ENCODE assay signal across 1 cellular context in the genomic region with DNA sequence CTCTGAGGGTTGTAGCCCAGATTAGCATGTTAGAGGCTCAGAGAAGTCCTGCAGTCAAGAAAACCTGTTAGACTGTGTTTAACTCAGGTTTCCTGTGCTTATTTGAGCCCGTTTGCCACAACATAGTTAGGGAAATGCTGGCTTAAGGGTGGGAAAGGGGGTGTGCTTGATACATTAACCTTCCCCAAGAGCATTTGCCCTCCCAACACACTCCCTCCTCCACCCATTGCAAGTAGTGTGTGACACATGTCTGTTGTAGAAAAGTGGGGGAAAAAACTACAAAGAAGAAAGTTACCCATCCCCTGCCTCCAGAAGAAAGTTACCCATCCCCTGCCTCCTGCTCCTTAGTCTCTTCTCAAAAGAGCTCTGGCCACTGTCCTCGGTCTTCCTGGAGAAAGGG.
TF ChIP-seq lines count a peak whose summit lies in the region.

No MANE protein-coding gene starts in this region.

TF ChIP-seq in K562, 482 proteins besides CTCF, POLR2A, EP300 and RAD21 (continues in another document):
- TF ChIP-seq, protein P1, sequence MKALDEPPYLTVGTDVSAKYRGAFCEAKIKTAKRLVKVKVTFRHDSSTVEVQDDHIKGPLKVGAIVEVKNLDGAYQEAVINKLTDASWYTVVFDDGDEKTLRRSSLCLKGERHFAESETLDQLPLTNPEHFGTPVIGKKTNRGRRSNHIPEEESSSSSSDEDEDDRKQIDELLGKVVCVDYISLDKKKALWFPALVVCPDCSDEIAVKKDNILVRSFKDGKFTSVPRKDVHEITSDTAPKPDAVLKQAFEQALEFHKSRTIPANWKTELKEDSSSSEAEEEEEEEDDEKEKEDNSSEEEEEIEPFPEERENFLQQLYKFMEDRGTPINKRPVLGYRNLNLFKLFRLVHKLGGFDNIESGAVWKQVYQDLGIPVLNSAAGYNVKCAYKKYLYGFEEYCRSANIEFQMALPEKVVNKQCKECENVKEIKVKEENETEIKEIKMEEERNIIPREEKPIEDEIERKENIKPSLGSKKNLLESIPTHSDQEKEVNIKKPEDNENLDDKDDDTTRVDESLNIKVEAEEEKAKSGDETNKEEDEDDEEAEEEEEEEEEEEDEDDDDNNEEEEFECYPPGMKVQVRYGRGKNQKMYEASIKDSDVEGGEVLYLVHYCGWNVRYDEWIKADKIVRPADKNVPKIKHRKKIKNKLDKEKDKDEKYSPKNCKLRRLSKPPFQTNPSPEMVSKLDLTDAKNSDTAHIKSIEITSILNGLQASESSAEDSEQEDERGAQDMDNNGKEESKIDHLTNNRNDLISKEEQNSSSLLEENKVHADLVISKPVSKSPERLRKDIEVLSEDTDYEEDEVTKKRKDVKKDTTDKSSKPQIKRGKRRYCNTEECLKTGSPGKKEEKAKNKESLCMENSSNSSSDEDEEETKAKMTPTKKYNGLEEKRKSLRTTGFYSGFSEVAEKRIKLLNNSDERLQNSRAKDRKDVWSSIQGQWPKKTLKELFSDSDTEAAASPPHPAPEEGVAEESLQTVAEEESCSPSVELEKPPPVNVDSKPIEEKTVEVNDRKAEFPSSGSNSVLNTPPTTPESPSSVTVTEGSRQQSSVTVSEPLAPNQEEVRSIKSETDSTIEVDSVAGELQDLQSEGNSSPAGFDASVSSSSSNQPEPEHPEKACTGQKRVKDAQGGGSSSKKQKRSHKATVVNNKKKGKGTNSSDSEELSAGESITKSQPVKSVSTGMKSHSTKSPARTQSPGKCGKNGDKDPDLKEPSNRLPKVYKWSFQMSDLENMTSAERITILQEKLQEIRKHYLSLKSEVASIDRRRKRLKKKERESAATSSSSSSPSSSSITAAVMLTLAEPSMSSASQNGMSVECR (CRISPR knock-in tag; IDR thresholded peaks at IDR 0.05): 0 out of 2 replicates have a peak, but pooled peaks have one; percentile 19
- TF ChIP-seq MBD2 (IDR thresholded peaks at IDR 0.05; ENCODE audit: borderline replicate concordance, low read depth): no peak
- no peak for TF ChIP-seq TOE1 (IDR thresholded peaks at IDR 0.05; ENCODE audit: borderline replicate concordance)
- no peak for TF ChIP-seq TOE1 (CRISPR knock-in tag; IDR thresholded peaks at IDR 0.05; ENCODE audit: borderline replicate concordance, low read depth)
- TF ChIP-seq, protein P2, sequence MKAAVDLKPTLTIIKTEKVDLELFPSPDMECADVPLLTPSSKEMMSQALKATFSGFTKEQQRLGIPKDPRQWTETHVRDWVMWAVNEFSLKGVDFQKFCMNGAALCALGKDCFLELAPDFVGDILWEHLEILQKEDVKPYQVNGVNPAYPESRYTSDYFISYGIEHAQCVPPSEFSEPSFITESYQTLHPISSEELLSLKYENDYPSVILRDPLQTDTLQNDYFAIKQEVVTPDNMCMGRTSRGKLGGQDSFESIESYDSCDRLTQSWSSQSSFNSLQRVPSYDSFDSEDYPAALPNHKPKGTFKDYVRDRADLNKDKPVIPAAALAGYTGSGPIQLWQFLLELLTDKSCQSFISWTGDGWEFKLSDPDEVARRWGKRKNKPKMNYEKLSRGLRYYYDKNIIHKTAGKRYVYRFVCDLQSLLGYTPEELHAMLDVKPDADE (conservative IDR thresholded peaks at IDR 0.05; ENCODE audit: control insufficient read depth, low read depth, low read length): no peak
- no peak for TF ChIP-seq SLC30A9 (CRISPR knock-in tag; IDR thresholded peaks at IDR 0.05)
- 0 out of 4 replicates have a peak, but pooled peaks of 1 of the 2 experiments have one; percentile 22 for TF ChIP-seq FOXA3 (CRISPR knock-in tag; conservative IDR thresholded peaks at IDR 0.05 in 1 of 2, IDR thresholded peaks at IDR 0.05 in 1 of 2)
- TF ChIP-seq ZNF668 (CRISPR knock-in tag; IDR thresholded peaks at IDR 0.05): 0 out of 2 replicates have a peak, but pooled peaks have one; percentile 18
- TF ChIP-seq, protein P3, sequence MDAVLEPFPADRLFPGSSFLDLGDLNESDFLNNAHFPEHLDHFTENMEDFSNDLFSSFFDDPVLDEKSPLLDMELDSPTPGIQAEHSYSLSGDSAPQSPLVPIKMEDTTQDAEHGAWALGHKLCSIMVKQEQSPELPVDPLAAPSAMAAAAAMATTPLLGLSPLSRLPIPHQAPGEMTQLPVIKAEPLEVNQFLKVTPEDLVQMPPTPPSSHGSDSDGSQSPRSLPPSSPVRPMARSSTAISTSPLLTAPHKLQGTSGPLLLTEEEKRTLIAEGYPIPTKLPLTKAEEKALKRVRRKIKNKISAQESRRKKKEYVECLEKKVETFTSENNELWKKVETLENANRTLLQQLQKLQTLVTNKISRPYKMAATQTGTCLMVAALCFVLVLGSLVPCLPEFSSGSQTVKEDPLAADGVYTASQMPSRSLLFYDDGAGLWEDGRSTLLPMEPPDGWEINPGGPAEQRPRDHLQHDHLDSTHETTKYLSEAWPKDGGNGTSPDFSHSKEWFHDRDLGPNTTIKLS (IDR thresholded peaks at IDR 0.05; ENCODE audit: borderline replicate concordance, low read depth): no peak
- no peak for TF ChIP-seq KDM2B (CRISPR knock-in tag; IDR thresholded peaks at IDR 0.05)
- TF ChIP-seq RFX7 (CRISPR knock-in tag; IDR thresholded peaks at IDR 0.05): no peak
- TF ChIP-seq MYNN (IDR thresholded peaks at IDR 0.05): no peak
- no peak for TF ChIP-seq MYNN (CRISPR knock-in tag; IDR thresholded peaks at IDR 0.05)
- no peak for TF ChIP-seq MTF1 (CRISPR knock-in tag; IDR thresholded peaks at IDR 0.05; ENCODE audit: borderline replicate concordance)
- TF ChIP-seq FOXK2 (conservative IDR thresholded peaks at IDR 0.05 in 1 of 2, IDR thresholded peaks at IDR 0.05 in 1 of 2; ENCODE audit: low read depth in 2 of 2): no peak
- TF ChIP-seq ZBTB1 (CRISPR knock-in tag; IDR thresholded peaks at IDR 0.05; ENCODE audit: borderline replicate concordance, low read depth): 0 out of 2 replicates have a peak, but pooled peaks have one; percentile 20
- no peak for TF ChIP-seq KAT8 (IDR thresholded peaks at IDR 0.05; ENCODE audit: low read depth)
- TF ChIP-seq GTF2A2 (tag; IDR thresholded peaks at IDR 0.05): no peak
- TF ChIP-seq RFX1 (IDR thresholded peaks at IDR 0.05): no peak
- TF ChIP-seq GTF2F1 (IDR thresholded peaks at IDR 0.05; ENCODE audit: low read depth, low read length): no peak
- no peak for TF ChIP-seq XRCC3 (IDR thresholded peaks at IDR 0.05)
- no peak for TF ChIP-seq MCM5 (IDR thresholded peaks at IDR 0.05; ENCODE audit: low read depth)
- no peak for TF ChIP-seq STAG1 (CRISPR knock-in tag; IDR thresholded peaks at IDR 0.05; ENCODE audit: borderline replicate concordance)
- TF ChIP-seq, protein P4, sequence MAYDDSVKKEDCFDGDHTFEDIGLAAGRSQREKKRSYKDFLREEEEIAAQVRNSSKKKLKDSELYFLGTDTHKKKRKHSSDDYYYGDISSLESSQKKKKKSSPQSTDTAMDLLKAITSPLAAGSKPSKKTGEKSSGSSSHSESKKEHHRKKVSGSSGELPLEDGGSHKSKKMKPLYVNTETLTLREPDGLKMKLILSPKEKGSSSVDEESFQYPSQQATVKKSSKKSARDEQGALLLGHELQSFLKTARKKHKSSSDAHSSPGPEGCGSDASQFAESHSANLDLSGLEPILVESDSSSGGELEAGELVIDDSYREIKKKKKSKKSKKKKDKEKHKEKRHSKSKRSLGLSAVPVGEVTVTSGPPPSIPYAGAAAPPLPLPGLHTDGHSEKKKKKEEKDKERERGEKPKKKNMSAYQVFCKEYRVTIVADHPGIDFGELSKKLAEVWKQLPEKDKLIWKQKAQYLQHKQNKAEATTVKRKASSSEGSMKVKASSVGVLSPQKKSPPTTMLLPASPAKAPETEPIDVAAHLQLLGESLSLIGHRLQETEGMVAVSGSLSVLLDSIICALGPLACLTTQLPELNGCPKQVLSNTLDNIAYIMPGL (CRISPR knock-in tag; IDR thresholded peaks at IDR 0.05): 0 out of 2 replicates have a peak, but pooled peaks have one; percentile 14
- TF ChIP-seq, protein P5, sequence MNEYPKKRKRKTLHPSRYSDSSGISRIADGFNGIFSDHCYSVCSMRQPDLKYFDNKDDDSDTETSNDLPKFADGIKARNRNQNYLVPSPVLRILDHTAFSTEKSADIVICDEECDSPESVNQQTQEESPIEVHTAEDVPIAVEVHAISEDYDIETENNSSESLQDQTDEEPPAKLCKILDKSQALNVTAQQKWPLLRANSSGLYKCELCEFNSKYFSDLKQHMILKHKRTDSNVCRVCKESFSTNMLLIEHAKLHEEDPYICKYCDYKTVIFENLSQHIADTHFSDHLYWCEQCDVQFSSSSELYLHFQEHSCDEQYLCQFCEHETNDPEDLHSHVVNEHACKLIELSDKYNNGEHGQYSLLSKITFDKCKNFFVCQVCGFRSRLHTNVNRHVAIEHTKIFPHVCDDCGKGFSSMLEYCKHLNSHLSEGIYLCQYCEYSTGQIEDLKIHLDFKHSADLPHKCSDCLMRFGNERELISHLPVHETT (CRISPR knock-in tag; conservative IDR thresholded peaks at IDR 0.05 in 1 of 2, IDR thresholded peaks at IDR 0.05 in 1 of 2): no peak
- no peak for TF ChIP-seq ZNF12 (CRISPR knock-in tag; IDR thresholded peaks at IDR 0.05)
- no peak for TF ChIP-seq GATAD2B (IDR thresholded peaks at IDR 0.05; ENCODE audit: borderline replicate concordance)
- no peak for TF ChIP-seq MAFF (IDR thresholded peaks at IDR 0.05; ENCODE audit: low read length)
- no peak for TF ChIP-seq SMAD4 (CRISPR knock-in tag; conservative IDR thresholded peaks at IDR 0.05)
- no peak for TF ChIP-seq NRF1 (conservative IDR thresholded peaks at IDR 0.05 in 1 of 2, IDR thresholded peaks at IDR 0.05 in 1 of 2)
- TF ChIP-seq LCOR (CRISPR knock-in tag; IDR thresholded peaks at IDR 0.05): no peak
- TF ChIP-seq, protein P6, sequence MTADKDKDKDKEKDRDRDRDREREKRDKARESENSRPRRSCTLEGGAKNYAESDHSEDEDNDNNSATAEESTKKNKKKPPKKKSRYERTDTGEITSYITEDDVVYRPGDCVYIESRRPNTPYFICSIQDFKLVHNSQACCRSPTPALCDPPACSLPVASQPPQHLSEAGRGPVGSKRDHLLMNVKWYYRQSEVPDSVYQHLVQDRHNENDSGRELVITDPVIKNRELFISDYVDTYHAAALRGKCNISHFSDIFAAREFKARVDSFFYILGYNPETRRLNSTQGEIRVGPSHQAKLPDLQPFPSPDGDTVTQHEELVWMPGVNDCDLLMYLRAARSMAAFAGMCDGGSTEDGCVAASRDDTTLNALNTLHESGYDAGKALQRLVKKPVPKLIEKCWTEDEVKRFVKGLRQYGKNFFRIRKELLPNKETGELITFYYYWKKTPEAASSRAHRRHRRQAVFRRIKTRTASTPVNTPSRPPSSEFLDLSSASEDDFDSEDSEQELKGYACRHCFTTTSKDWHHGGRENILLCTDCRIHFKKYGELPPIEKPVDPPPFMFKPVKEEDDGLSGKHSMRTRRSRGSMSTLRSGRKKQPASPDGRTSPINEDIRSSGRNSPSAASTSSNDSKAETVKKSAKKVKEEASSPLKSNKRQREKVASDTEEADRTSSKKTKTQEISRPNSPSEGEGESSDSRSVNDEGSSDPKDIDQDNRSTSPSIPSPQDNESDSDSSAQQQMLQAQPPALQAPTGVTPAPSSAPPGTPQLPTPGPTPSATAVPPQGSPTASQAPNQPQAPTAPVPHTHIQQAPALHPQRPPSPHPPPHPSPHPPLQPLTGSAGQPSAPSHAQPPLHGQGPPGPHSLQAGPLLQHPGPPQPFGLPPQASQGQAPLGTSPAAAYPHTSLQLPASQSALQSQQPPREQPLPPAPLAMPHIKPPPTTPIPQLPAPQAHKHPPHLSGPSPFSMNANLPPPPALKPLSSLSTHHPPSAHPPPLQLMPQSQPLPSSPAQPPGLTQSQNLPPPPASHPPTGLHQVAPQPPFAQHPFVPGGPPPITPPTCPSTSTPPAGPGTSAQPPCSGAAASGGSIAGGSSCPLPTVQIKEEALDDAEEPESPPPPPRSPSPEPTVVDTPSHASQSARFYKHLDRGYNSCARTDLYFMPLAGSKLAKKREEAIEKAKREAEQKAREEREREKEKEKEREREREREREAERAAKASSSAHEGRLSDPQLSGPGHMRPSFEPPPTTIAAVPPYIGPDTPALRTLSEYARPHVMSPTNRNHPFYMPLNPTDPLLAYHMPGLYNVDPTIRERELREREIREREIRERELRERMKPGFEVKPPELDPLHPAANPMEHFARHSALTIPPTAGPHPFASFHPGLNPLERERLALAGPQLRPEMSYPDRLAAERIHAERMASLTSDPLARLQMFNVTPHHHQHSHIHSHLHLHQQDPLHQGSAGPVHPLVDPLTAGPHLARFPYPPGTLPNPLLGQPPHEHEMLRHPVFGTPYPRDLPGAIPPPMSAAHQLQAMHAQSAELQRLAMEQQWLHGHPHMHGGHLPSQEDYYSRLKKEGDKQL (CRISPR knock-in tag; IDR thresholded peaks at IDR 0.05; ENCODE audit: borderline replicate concordance): no peak
- no peak for TF ChIP-seq NR2C1 (IDR thresholded peaks at IDR 0.05)
- TF ChIP-seq NR2C1 (tag; IDR thresholded peaks at IDR 0.05): no peak
- no peak for TF ChIP-seq BRD9 (IDR thresholded peaks at IDR 0.05; ENCODE audit: low read depth, partially characterized antibody)
- TF ChIP-seq ZNF584 (CRISPR knock-in tag; IDR thresholded peaks at IDR 0.05; ENCODE audit: low read depth): no peak
- no peak for TF ChIP-seq SRF (CRISPR knock-in tag; IDR thresholded peaks at IDR 0.05)
- no peak for TF ChIP-seq CSDE1 (IDR thresholded peaks at IDR 0.05)
- TF ChIP-seq BACH1 (tag; IDR thresholded peaks at IDR 0.05): 0 out of 2 replicates have a peak, but pooled peaks have one; percentile 41
- no peak for TF ChIP-seq SREBF2 (CRISPR knock-in tag; IDR thresholded peaks at IDR 0.05)
- no peak for TF ChIP-seq ZNF507 (tag; conservative IDR thresholded peaks at IDR 0.05)
- TF ChIP-seq ELF1 (tag; IDR thresholded peaks at IDR 0.05): no peak
- TF ChIP-seq DACH1 (IDR thresholded peaks at IDR 0.05; ENCODE audit: partially characterized antibody): no peak
- no peak for TF ChIP-seq SAFB (IDR thresholded peaks at IDR 0.05; ENCODE audit: borderline replicate concordance, low read depth, low read length)
- no peak for TF ChIP-seq SIN3A (IDR thresholded peaks at IDR 0.05; ENCODE audit: borderline replicate concordance in 2 of 2, control insufficient read depth in 1 of 2, low read depth in 2 of 2, low read length in 2 of 2)
- TF ChIP-seq GABPA (tag; conservative IDR thresholded peaks at IDR 0.05; ENCODE audit: low read depth): peak; percentile 7; the same call in 1 of the 2 replicates
- no peak for TF ChIP-seq SNRNP70 (optimal IDR thresholded peaks at IDR 0.05; ENCODE audit: low read depth, low read length)
- TF ChIP-seq LARP7 (IDR thresholded peaks at IDR 0.05): no peak
- no peak for TF ChIP-seq RBM15 (IDR thresholded peaks at IDR 0.05; ENCODE audit: insufficient read depth, low read length)
- no peak for TF ChIP-seq MTA1 (IDR thresholded peaks at IDR 0.05; ENCODE audit: borderline replicate concordance)
- no peak for TF ChIP-seq ETV5 (CRISPR knock-in tag; IDR thresholded peaks at IDR 0.05; ENCODE audit: low read depth)
- TF ChIP-seq ZNF79 (CRISPR knock-in tag; IDR thresholded peaks at IDR 0.05; ENCODE audit: low read depth): no peak
- no peak for TF ChIP-seq ADNP (tag; IDR thresholded peaks at IDR 0.05)
- no peak for TF ChIP-seq ESRRB (CRISPR knock-in tag; IDR thresholded peaks at IDR 0.05; ENCODE audit: borderline replicate concordance)
- TF ChIP-seq ETV1 (tag; conservative IDR thresholded peaks at IDR 0.05; ENCODE audit: low read depth): no peak
- no peak for TF ChIP-seq ZNF707 (CRISPR knock-in tag; conservative IDR thresholded peaks at IDR 0.05)
- no peak for TF ChIP-seq FOS (IDR thresholded peaks at IDR 0.05; ENCODE audit: extremely low read depth, insufficient read length)
- TF ChIP-seq RBM39 (optimal IDR thresholded peaks at IDR 0.05; ENCODE audit: low read depth, low read length): no peak
- TF ChIP-seq CCNT2 (IDR thresholded peaks at IDR 0.05; ENCODE audit: borderline replicate concordance, extremely low read depth, insufficient read length, low read depth, low read length): no peak
- no peak for TF ChIP-seq SAP30 (IDR thresholded peaks at IDR 0.05; ENCODE audit: borderline replicate concordance, insufficient read depth, low read depth, low read length, poor library complexity, severe bottlenecking)
- no peak for TF ChIP-seq RBM25 (IDR thresholded peaks at IDR 0.05; ENCODE audit: low read depth, low read length, severe bottlenecking)
